25 cellular contexts compared by ENCODE assay signal in the genomic region with DNA sequence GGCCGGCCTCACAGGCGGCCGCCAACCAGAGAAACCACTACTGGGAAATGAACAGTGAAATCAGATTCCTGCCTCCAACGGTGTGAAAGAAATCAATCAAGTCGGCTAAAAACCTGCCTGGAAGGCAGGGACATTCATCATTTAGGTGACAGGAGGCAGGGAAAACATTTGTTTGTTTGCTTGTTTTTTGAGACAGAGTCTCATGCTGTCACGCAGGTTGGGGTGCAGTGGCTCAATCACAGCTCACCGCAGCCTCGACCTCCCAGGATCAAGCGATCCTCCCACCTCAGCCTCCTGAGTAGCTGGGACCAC. TPM values are rescaled to one million over a fixed set of nuclear protein-coding genes. Genes with fewer than 3 reads are reported as not detected.
"Had no signal": no experiment of that assay in that cellular context is flagged by ENCODE, and none has a peak within 500 bp of the region (broad histone marks: within the 10 kb centered on the region; RNA-seq: fewer than 3 reads in every experiment).

No MANE protein-coding gene starts in this region.

- H3K27me3 Mint-ChIP-seq: naive thymus-derived CD8-positive, alpha-beta T cell had no signal

- H3K4me3 Mint-ChIP-seq: naive thymus-derived CD8-positive, alpha-beta T cell; nephron; neural crest cell; stimulated activated effector memory CD8-positive, alpha-beta T cell treated with anti-CD3 and anti-CD28 coated beads, Interleukin-12 subunit alpha, Interleukin-12 subunit beta, amount 100 ng/mL, for 72 hours; stimulated activated naive CD8-positive, alpha-beta T cell treated with anti-CD3 and anti-CD28 coated beads, Interleukin-15, Interleukin-2, amounts not matched to agents 100 ng/mL and 50 ng/mL, for 24 hours had no signal

- H3K4me1 ChIP-seq: lower lobe of right lung, pancreas, prostate gland, sigmoid colon, tibial artery, upper lobe of right lung had no signal

- H3K27me3 ChIP-seq: pancreas, tibial artery, upper lobe of right lung had no signal

- H3K27ac Mint-ChIP-seq: nephron; stimulated activated effector memory CD8-positive, alpha-beta T cell treated with anti-CD3 and anti-CD28 coated beads, Interleukin-12 subunit alpha, Interleukin-12 subunit beta, amount 100 ng/mL, for 72 hours; stimulated activated naive CD8-positive, alpha-beta T cell treated with anti-CD3 and anti-CD28 coated beads, Interleukin-15, Interleukin-2, amounts not matched to agents 100 ng/mL and 50 ng/mL, for 24 hours had no signal

- DNase-seq: kidney glomerular epithelial cell; left cardiac atrium; mammary epithelial cell; mesenchymal stem cell; naive thymus-derived CD8-positive, alpha-beta T cell; nucleus accumbens; posterior cingulate gyrus; retina; small intestine; stimulated activated CD4-positive, alpha-beta T cell treated with anti-CD3 and anti-CD28 coated beads, Interleukin-4, amount 100 ng/mL, for 24 hours; stimulated activated naive CD4-positive, alpha-beta T cell; tibial artery; upper lobe of right lung had no signal

- H3K27ac ChIP-seq: left lung, lower lobe of right lung, pancreas, prostate gland, sigmoid colon, spleen, suprapubic skin, thoracic aorta, tibial artery, upper lobe of right lung had no signal

- H3K36me3 Mint-ChIP-seq: naive thymus-derived CD8-positive, alpha-beta T cell; stimulated activated effector memory CD8-positive, alpha-beta T cell treated with anti-CD3 and anti-CD28 coated beads, Interleukin-12 subunit alpha, Interleukin-12 subunit beta, amount 100 ng/mL, for 72 hours had no signal

- H3K4me1 Mint-ChIP-seq: nephron had no signal

- H3K9me3 Mint-ChIP-seq: naive thymus-derived CD8-positive, alpha-beta T cell; nephron; neural crest cell; stimulated activated effector memory CD8-positive, alpha-beta T cell treated with anti-CD3 and anti-CD28 coated beads, Interleukin-12 subunit alpha, Interleukin-12 subunit beta, amount 100 ng/mL, for 72 hours; stimulated activated naive CD8-positive, alpha-beta T cell treated with anti-CD3 and anti-CD28 coated beads, Interleukin-15, Interleukin-2, amounts not matched to agents 100 ng/mL and 50 ng/mL, for 24 hours had no signal

- H3K36me3 ChIP-seq: left lung, pancreas, prostate gland, sigmoid colon, spleen, suprapubic skin, thoracic aorta, upper lobe of right lung had no signal

- H3K9me3 ChIP-seq: left lung, lower lobe of right lung, pancreas, prostate gland, sigmoid colon, spleen, suprapubic skin, thoracic aorta, tibial artery, upper lobe of right lung had no signal

- H3K4me3 ChIP-seq: left lung, lower lobe of right lung, pancreas, prostate gland, sigmoid colon, spleen, suprapubic skin, thoracic aorta, tibial artery, upper lobe of right lung had no signal

RNA-seq across cellular contexts. Expression of a gene that starts 55.9 kb away (rescaled TPM):
- total RNA-seq: naive thymus-derived CD8-positive, alpha-beta T cell had no signal
